ENCODE assay signal across 12 cellular contexts in the genomic region with DNA sequence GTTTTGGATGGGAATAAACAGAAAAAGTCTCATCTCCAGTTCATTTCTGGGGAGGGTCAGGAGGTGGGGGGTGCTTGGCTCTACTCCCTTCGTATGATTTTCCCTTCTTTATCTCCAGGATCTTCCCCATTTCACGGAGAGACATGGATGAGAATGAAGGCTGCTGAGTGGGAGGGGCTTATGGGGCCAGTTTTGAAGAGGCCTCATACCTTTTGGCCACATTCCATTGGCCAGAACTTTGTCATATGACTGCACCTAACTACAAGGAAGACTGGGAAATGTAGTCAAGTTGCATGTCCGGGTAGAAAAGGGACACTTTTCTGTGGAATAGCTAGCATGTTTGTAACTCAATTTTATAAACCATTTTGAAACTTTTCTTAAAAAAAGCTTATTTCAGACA.
DNase-seq lines count a peak whose midpoint lies in the region; ATAC-seq, FAIRE-seq and TF ChIP-seq lines count a peak whose summit lies in the region.
"Had no signal": no experiment of that assay in that cellular context is flagged by ENCODE, and none has a peak within 500 bp of the region (broad histone marks: within the 10 kb centered on the region; RNA-seq: fewer than 3 reads in every experiment).

No MANE protein-coding gene starts in this region.

- H3K27me3 ChIP-seq in sigmoid colon: no peaks in the 10 kb centered on the region

- FAIRE-seq in D721Med (lab: Jason Lieb, UNC) (peak; percentile 95), HTR-8/SVneo (lab: Jason Lieb, UNC) (peak; percentile 33)

- DNase-seq in D721Med (ENCODE audit: insufficient read length, low spot score): no peak
- DNase-seq in HTR-8/SVneo (ENCODE audit: insufficient read length, low spot score): peak; percentile 33
- DNase-seq in WTC11 (ENCODE audit: low spot score): peak; percentile 38
- peak; percentile 84 for DNase-seq in iPS-NIHi11 (ENCODE audit: low spot score)
- no peak for DNase-seq in activated T-helper 1 cell treated with anti-CD3 and anti-CD28 coated beads, Interleukin-12 subunit alpha, Interleukin-12 subunit beta, Interleukin-2, Interleukin-4 antibody, amounts not matched to agents 30 ng/mL and 10 ng/mL and 1 ng/mL, durations not matched to agents 14 hours and 24 hours and 36 hours (ENCODE audit: low spot score)
- no peak for DNase-seq in sigmoid colon
- DNase-seq: activated T-cell treated with anti-CD3 and anti-CD28 coated beads, Interleukin-2, amount 50 U/mL, for 4 hours; immature natural killer cell; naive thymus-derived CD8-positive, alpha-beta T cell; stimulated activated CD8-positive, alpha-beta memory T cell treated with anti-CD3 and anti-CD28 coated beads, Interleukin-4, amount 100 ng/mL, for 48 hours had no signal

- H3K4me1 Mint-ChIP-seq in WTC11: peaks cover 19% of the 10 kb centered on the region
- no peaks in the 10 kb centered on the region for H3K4me1 Mint-ChIP-seq in activated T-helper 1 cell treated with anti-CD3 and anti-CD28 coated beads, Interleukin-12 subunit alpha, Interleukin-12 subunit beta, Interleukin-2, Interleukin-4 antibody, amounts not matched to agents 30 ng/mL and 10 ng/mL and 1 ng/mL, durations not matched to agents 14 hours and 24 hours and 36 hours (ENCODE audit: low read depth)
- H3K4me1 Mint-ChIP-seq: immature natural killer cell; naive thymus-derived CD8-positive, alpha-beta T cell had no signal

- peaks cover 0 to 10% (median 0%) of the 10 kb centered on the region in 4 donors for H3K4me1 ChIP-seq in sigmoid colon

- 0 out of 2 replicates have a peak overlapping the region, but pooled peaks have one; percentile 19 for H3K27ac Mint-ChIP-seq in WTC11
- no peak overlapping the region for H3K27ac Mint-ChIP-seq in activated T-helper 1 cell treated with anti-CD3 and anti-CD28 coated beads, Interleukin-12 subunit alpha, Interleukin-12 subunit beta, Interleukin-2, Interleukin-4 antibody, amounts not matched to agents 30 ng/mL and 10 ng/mL and 1 ng/mL, durations not matched to agents 14 hours and 24 hours and 36 hours
- H3K27ac Mint-ChIP-seq: immature natural killer cell; naive thymus-derived CD8-positive, alpha-beta T cell had no signal

- intact Hi-C loops in activated T-helper 1 cell treated with anti-CD3 and anti-CD28 coated beads, Interleukin-12 subunit alpha, Interleukin-12 subunit beta, Interleukin-2, Interleukin-4 antibody, amounts not matched to agents 30 ng/mL and 10 ng/mL and 1 ng/mL, durations not matched to agents 14 hours and 24 hours and 36 hours (cut with micrococcal nuclease): no loop called here
- intact Hi-C loops in sigmoid colon (cut with DNase I): no loop called here

- ATAC-seq in WTC11: peak; percentile 93
- no peak for ATAC-seq in GM21576 (IDR thresholded peaks at IDR 0.05; ENCODE audit: unreplicated experiment)
- ATAC-seq in HG03565 (IDR thresholded peaks at IDR 0.05; ENCODE audit: unreplicated experiment): no peak
- ATAC-seq: activated T-cell treated with anti-CD3 and anti-CD28 coated beads, Interleukin-2, amount 50 U/mL, for 4 hours; naive thymus-derived CD8-positive, alpha-beta T cell had no signal

- H3K27ac ChIP-seq in sigmoid colon: no peak overlapping the region

- TF ChIP-seq CTCF in D721Med (IDR thresholded peaks at IDR 0.05; ENCODE audit: insufficient read depth, missing control alignments) (no peak), WTC11 (IDR thresholded peaks at IDR 0.05) (no peak), sigmoid colon (IDR thresholded peaks at IDR 0.05) (no peak)

- no peaks in the 10 kb centered on the region for H3K27me3 Mint-ChIP-seq in WTC11 (ENCODE audit: low read depth)
- H3K27me3 Mint-ChIP-seq in activated T-helper 1 cell treated with anti-CD3 and anti-CD28 coated beads, Interleukin-12 subunit alpha, Interleukin-12 subunit beta, Interleukin-2, Interleukin-4 antibody, amounts not matched to agents 30 ng/mL and 10 ng/mL and 1 ng/mL, durations not matched to agents 14 hours and 24 hours and 36 hours (ENCODE audit: insufficient read depth): peaks cover 1% of the 10 kb centered on the region

- TF ChIP-seq POLR2A in sigmoid colon (IDR thresholded peaks at IDR 0.05): no peak

- H3K4me3 ChIP-seq in sigmoid colon: no peak overlapping the region

- no peak for TF ChIP-seq EP300 in sigmoid colon (IDR thresholded peaks at IDR 0.05)

- POLR2A ChIA-PET in WTC11 (lab: Charles Lee): no interaction called here

- peak overlapping the region; percentile 36 for H3K4me3 Mint-ChIP-seq in WTC11
- no peak overlapping the region for H3K4me3 Mint-ChIP-seq in activated T-helper 1 cell treated with anti-CD3 and anti-CD28 coated beads, Interleukin-12 subunit alpha, Interleukin-12 subunit beta, Interleukin-2, Interleukin-4 antibody, amounts not matched to agents 30 ng/mL and 10 ng/mL and 1 ng/mL, durations not matched to agents 14 hours and 24 hours and 36 hours
- H3K4me3 Mint-ChIP-seq: activated T-cell treated with anti-CD3 and anti-CD28 coated beads, Interleukin-2, amount 50 U/mL, for 4 hours; immature natural killer cell; naive thymus-derived CD8-positive, alpha-beta T cell had no signal

- no peaks in the 10 kb centered on the region for H3K9me3 Mint-ChIP-seq in WTC11
- H3K9me3 Mint-ChIP-seq in activated T-helper 1 cell treated with anti-CD3 and anti-CD28 coated beads, Interleukin-12 subunit alpha, Interleukin-12 subunit beta, Interleukin-2, Interleukin-4 antibody, amounts not matched to agents 30 ng/mL and 10 ng/mL and 1 ng/mL, durations not matched to agents 14 hours and 24 hours and 36 hours: no peaks in the 10 kb centered on the region
- H3K9me3 Mint-ChIP-seq: activated T-cell treated with anti-CD3 and anti-CD28 coated beads, Interleukin-2, amount 50 U/mL, for 4 hours; immature natural killer cell; naive thymus-derived CD8-positive, alpha-beta T cell had no signal

- peaks cover 0 to 4% (median 0%) of the 10 kb centered on the region in 4 donors for H3K36me3 ChIP-seq in sigmoid colon

- 43 to 73% methylated on average over 3 of the region's 3 CpGs for WGBS in sigmoid colon, 2 donors

- no peaks in the 10 kb centered on the region for H3K9me3 ChIP-seq in sigmoid colon

- H3K36me3 Mint-ChIP-seq in WTC11: no peaks in the 10 kb centered on the region
- H3K36me3 Mint-ChIP-seq in activated T-helper 1 cell treated with anti-CD3 and anti-CD28 coated beads, Interleukin-12 subunit alpha, Interleukin-12 subunit beta, Interleukin-2, Interleukin-4 antibody, amounts not matched to agents 30 ng/mL and 10 ng/mL and 1 ng/mL, durations not matched to agents 14 hours and 24 hours and 36 hours (ENCODE audit: low read depth): no peaks in the 10 kb centered on the region
- H3K36me3 Mint-ChIP-seq: naive thymus-derived CD8-positive, alpha-beta T cell had no signal

- CTCF ChIA-PET in WTC11 (lab: Charles Lee): interaction anchor here (1.3 kb wide), 1 partner anchor 19 kb away, joined by 4 read pairs; no protein-coding TSS in a partner anchor

TF ChIP-seq in WTC11, 78 proteins besides CTCF, POLR2A, EP300 and RAD21 (continues in another document):
- no peak for TF ChIP-seq ZNF423 (CRISPR knock-in tag; IDR thresholded peaks at IDR 0.05)
- TF ChIP-seq, protein P1, sequence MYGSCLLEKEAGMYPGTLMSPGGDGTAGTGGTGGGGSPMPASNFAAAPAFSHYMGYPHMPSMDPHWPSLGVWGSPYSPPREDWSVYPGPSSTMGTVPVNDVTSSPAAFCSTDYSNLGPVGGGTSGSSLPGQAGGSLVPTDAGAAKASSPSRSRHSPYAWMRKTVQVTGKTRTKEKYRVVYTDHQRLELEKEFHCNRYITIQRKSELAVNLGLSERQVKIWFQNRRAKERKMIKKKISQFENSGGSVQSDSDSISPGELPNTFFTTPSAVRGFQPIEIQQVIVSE (CRISPR knock-in tag; IDR thresholded peaks at IDR 0.05; ENCODE audit: borderline replicate concordance): no peak
- no peak for TF ChIP-seq ESRRA (CRISPR knock-in tag; IDR thresholded peaks at IDR 0.05; ENCODE audit: borderline replicate concordance)
- no peak for TF ChIP-seq GTF2I (CRISPR knock-in tag; conservative IDR thresholded peaks at IDR 0.05)
- TF ChIP-seq JUN (CRISPR knock-in tag; IDR thresholded peaks at IDR 0.05): no peak
- TF ChIP-seq, protein P2, sequence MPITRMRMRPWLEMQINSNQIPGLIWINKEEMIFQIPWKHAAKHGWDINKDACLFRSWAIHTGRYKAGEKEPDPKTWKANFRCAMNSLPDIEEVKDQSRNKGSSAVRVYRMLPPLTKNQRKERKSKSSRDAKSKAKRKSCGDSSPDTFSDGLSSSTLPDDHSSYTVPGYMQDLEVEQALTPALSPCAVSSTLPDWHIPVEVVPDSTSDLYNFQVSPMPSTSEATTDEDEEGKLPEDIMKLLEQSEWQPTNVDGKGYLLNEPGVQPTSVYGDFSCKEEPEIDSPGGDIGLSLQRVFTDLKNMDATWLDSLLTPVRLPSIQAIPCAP (CRISPR knock-in tag; IDR thresholded peaks at IDR 0.05): no peak
- no peak for TF ChIP-seq ATF6 (CRISPR knock-in tag; IDR thresholded peaks at IDR 0.05)
- TF ChIP-seq, protein P3, sequence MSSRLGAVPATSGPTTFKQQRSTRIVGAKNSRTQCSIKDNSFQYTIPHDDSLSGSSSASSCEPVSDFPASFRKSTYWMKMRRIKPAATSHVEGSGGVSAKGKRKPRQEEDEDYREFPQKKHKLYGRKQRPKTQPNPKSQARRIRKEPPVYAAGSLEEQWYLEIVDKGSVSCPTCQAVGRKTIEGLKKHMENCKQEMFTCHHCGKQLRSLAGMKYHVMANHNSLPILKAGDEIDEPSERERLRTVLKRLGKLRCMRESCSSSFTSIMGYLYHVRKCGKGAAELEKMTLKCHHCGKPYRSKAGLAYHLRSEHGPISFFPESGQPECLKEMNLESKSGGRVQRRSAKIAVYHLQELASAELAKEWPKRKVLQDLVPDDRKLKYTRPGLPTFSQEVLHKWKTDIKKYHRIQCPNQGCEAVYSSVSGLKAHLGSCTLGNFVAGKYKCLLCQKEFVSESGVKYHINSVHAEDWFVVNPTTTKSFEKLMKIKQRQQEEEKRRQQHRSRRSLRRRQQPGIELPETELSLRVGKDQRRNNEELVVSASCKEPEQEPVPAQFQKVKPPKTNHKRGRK (CRISPR knock-in tag; IDR thresholded peaks at IDR 0.05; ENCODE audit: borderline replicate concordance): no peak
- no peak for TF ChIP-seq TCF7 (CRISPR knock-in tag; IDR thresholded peaks at IDR 0.05; ENCODE audit: low read depth)

Comparison
In these comparisons a context has a peak if more than half of its experiments do, and no peak if none do; other contexts are left out.
1. DNase-seq: peak in HTR-8/SVneo (single experiment), WTC11 (single experiment) and iPS-NIHi11 (single experiment); none in D721Med (single experiment), activated T-helper 1 cell treated with anti-CD3 and anti-CD28 coated beads, Interleukin-12 subunit alpha, Interleukin-12 subunit beta, Interleukin-2, Interleukin-4 antibody, amounts not matched to agents 30 ng/mL and 10 ng/mL and 1 ng/mL, durations not matched to agents 14 hours and 24 hours and 36 hours (single experiment) and sigmoid colon (single experiment).